In genomic region chr15:26623071-26623470, GRCh38 we compare ENCODE assay signal across 1 cellular context.
TF ChIP-seq lines count a peak whose summit lies in the region.

No MANE protein-coding gene starts in this region.

TF ChIP-seq in GM23338, 12 proteins besides CTCF, POLR2A, EP300 and RAD21 (continued from another document):
- TF ChIP-seq ZNF462 (CRISPR knock-in tag; IDR thresholded peaks at IDR 0.05) = no peak
